In the genomic region with DNA sequence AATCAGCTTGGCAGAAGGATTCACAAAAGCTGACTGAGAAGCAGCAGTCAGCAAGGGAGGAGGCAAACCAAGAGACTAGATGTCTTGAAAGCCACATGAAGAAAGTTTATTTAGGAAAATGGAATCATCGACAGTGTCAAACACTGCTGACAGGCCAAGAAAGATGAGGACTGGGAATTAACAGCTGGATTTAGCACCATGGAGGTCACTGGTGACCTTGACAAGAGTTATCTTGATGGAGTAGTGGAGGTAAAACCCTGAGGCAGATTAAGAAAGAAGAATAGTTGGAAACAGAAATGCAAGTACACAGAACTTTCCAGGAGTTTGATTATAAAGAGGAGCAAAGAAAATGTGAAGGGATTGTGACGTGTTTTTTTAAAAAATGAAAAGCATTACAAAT, we compare ENCODE assay signal across 30 cellular contexts.
"Had no signal": no experiment of that assay in that cellular context is flagged by ENCODE, and none has a peak within 500 bp of the region (broad histone marks: within the 10 kb centered on the region; RNA-seq: fewer than 3 reads in every experiment).

No MANE protein-coding gene starts in this region.

- H3K4me3 ChIP-seq: body of pancreas, colonic mucosa, esophagus squamous epithelium, gastroesophageal sphincter had no signal

- DNase-seq: activated CD4-positive, alpha-beta T cell treated with anti-CD3 and anti-CD28 coated beads for 1 hour; activated CD4-positive, alpha-beta T cell treated with anti-CD3 and anti-CD28 coated beads for 48 hours; activated CD4-positive, alpha-beta T cell treated with anti-CD3 and anti-CD28 coated beads, Interleukin-2, amount 50 U/mL, for 1 hour; activated CD4-positive, alpha-beta T cell treated with anti-CD3 and anti-CD28 coated beads, Interleukin-2, amount 50 U/mL, for 48 hours; activated CD8-positive, alpha-beta memory T cell treated with anti-CD3 and anti-CD28 coated beads for 24 hours; activated CD8-positive, alpha-beta T cell treated with anti-CD3 and anti-CD28 coated beads for 36 hours; activated effector memory CD4-positive, alpha-beta T cell treated with Interleukin-2 at 50 U/mL for 16 hours; activated gamma-delta T cell treated with Interleukin-2 at 50 U/mL for 16 hours; activated naive CD4-positive, alpha-beta T cell treated with anti-CD3 and anti-CD28 coated beads for 36 hours; activated naive CD8-positive, alpha-beta T cell treated with anti-CD3 and anti-CD28 coated beads for 36 hours; activated naive CD8-positive, alpha-beta T cell treated with anti-CD3 and anti-CD28 coated beads, Interleukin-2, amount 50 U/mL, for 24 hours; activated T-cell treated with anti-CD3 and anti-CD28 coated beads, Interleukin-2, amount 50 U/mL, for 4 hours; adrenal gland; amygdala; aorta; body of pancreas; central memory CD4-positive, alpha-beta T cell; cerebellar nuclear complex; colonic mucosa; effector CD8-positive, alpha-beta T cell; esophagus squamous epithelium; foreskin melanocyte; T-helper 1 cell; T-helper 17 cell; T1000 had no signal

- H3K9me3 ChIP-seq: adrenal gland, body of pancreas, colonic mucosa, esophagus squamous epithelium, gastroesophageal sphincter had no signal

- H3K27ac ChIP-seq: body of pancreas, colonic mucosa, epithelial cell of prostate, esophagus squamous epithelium, gastroesophageal sphincter had no signal

- ATAC-seq: activated CD8-positive, alpha-beta T cell treated with anti-CD3 and anti-CD28 coated beads for 36 hours; activated naive CD8-positive, alpha-beta T cell treated with anti-CD3 and anti-CD28 coated beads, Interleukin-2, amount 50 U/mL, for 24 hours; activated T-cell treated with anti-CD3 and anti-CD28 coated beads, Interleukin-2, amount 50 U/mL, for 4 hours; activated T-helper 17 cell treated with anti-CD3 and anti-CD28 coated beads, Interleukin-2, amount 50 U/mL, for 72 hours; body of pancreas; gastroesophageal sphincter; T-helper 17 cell had no signal

- H3K27me3 ChIP-seq: adrenal gland, body of pancreas, colonic mucosa, esophagus squamous epithelium, gastroesophageal sphincter had no signal

- H3K36me3 ChIP-seq: adrenal gland, colonic mucosa, gastroesophageal sphincter had no signal

- H3K4me1 ChIP-seq: colonic mucosa, esophagus squamous epithelium, gastroesophageal sphincter had no signal

- FAIRE-seq: endometrium, endothelial cell of umbilical vein had no signal
